25 cellular contexts compared by ENCODE assay signal in the genomic region with DNA sequence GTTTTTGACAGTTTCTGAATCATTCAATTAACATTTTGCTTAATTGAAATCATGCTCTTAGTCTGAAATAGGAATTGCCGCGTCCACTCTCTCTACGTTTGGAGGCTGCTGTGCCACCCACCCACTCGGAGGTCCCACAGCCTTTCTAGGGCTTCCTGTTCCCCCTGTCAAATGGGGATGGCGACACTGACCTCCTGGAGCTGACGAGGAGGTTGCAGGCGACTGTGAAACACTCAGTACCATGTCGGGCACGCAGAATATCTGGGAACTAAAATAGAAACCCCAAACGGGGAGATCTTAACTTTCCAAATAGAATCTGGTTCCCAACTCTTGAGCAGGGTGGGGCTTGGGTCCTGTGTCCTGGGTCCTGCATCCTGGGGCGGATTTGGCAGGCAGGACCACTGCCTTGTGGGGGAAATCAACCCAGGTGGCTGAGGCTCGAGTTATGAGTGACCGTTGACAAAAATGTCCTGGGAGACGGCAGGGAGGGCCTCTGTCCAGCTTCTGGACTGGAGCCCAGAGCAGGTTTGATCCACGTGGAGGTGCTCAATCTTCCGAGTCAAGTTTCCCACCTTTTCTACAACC.
"Had no signal": no experiment of that assay in that cellular context is flagged by ENCODE, and none has a peak within 500 bp of the region (broad histone marks: within the 10 kb centered on the region; RNA-seq: fewer than 3 reads in every experiment).

No MANE protein-coding gene starts in this region.

- H3K4me3 ChIP-seq: cardiac muscle cell, gastrocnemius medialis, lung, right atrium auricular region, spleen, thyroid gland, upper lobe of right lung, vagina had no signal

- H3K4me1 ChIP-seq: upper lobe of right lung, vagina had no signal

- ATAC-seq: gastrocnemius medialis; left cardiac atrium; left ventricle myocardium superior; stimulated activated naive B cell treated with anti-CD40 and anti-IgM and Interleukin-4, amounts not matched to agents 10 μg/mL and 1 μg/mL and 100 μg/mL, for 72 hours; stimulated activated naive CD8-positive, alpha-beta T cell treated with anti-CD3 and anti-CD28 coated beads, Interleukin-15, amount 100 ng/mL, for 72 hours; upper lobe of right lung had no signal

- H3K4me1 Mint-ChIP-seq: naive B cell; stimulated activated naive B cell treated with anti-CD40 and anti-IgM and Interleukin-4, amounts not matched to agents 10 μg/mL and 1 μg/mL and 100 μg/mL, for 72 hours; stimulated activated naive CD8-positive, alpha-beta T cell treated with anti-CD3 and anti-CD28 coated beads, Interleukin-15, amount 100 ng/mL, for 72 hours had no signal

- H3K4me3 Mint-ChIP-seq: naive B cell; nephron; stimulated activated naive B cell treated with anti-CD40 and anti-IgM and Interleukin-4, amounts not matched to agents 10 μg/mL and 1 μg/mL and 100 μg/mL, for 72 hours; stimulated activated naive CD8-positive, alpha-beta T cell treated with anti-CD3 and anti-CD28 coated beads, Interleukin-15, amount 100 ng/mL, for 72 hours had no signal

- H3K9me3 ChIP-seq: gastrocnemius medialis, right atrium auricular region, spleen, thyroid gland, upper lobe of right lung, vagina had no signal

- H3K9me3 Mint-ChIP-seq: nephron; stimulated activated naive B cell treated with anti-CD40 and anti-IgM and Interleukin-4, amounts not matched to agents 10 μg/mL and 1 μg/mL and 100 μg/mL, for 72 hours; stimulated activated naive CD8-positive, alpha-beta T cell treated with anti-CD3 and anti-CD28 coated beads, Interleukin-15, amount 100 ng/mL, for 72 hours had no signal

- H3K36me3 ChIP-seq: gastrocnemius medialis had no signal

- H3K27ac Mint-ChIP-seq: naive B cell; stimulated activated naive B cell treated with anti-CD40 and anti-IgM and Interleukin-4, amounts not matched to agents 10 μg/mL and 1 μg/mL and 100 μg/mL, for 72 hours had no signal

- DNase-seq: dermis blood vessel endothelial cell; erythroblast; gastrocnemius medialis; glutamatergic neuron; kidney; left cardiac atrium; left ventricle myocardium superior; mesenchymal stem cell; midbrain; naive B cell; occipital lobe; spleen; stimulated activated CD4-positive, alpha-beta T cell treated with anti-CD3 and anti-CD28 coated beads, Interleukin-15, amount 100 ng/mL, for 24 hours; stimulated activated CD4-positive, alpha-beta T cell treated with anti-CD3 and anti-CD28 coated beads, Interleukin-1b, Interleukin-23, amount 100 ng/mL, for 48 hours; stimulated activated CD4-positive, alpha-beta T cell treated with anti-CD3 and anti-CD28 coated beads, Interleukin-4, amount 100 ng/mL, for 24 hours; stimulated activated naive B cell treated with anti-CD40 and anti-IgM and Interleukin-4, amounts not matched to agents 10 μg/mL and 1 μg/mL and 100 μg/mL, for 72 hours; stimulated activated naive CD8-positive, alpha-beta T cell treated with anti-CD3 and anti-CD28 coated beads, Interleukin-15, amount 100 ng/mL, for 72 hours; substantia nigra; thyroid gland; upper lobe of right lung had no signal

- H3K36me3 Mint-ChIP-seq: naive B cell; stimulated activated naive B cell treated with anti-CD40 and anti-IgM and Interleukin-4, amounts not matched to agents 10 μg/mL and 1 μg/mL and 100 μg/mL, for 72 hours had no signal

- H3K27ac ChIP-seq: cardiac muscle cell, gastrocnemius medialis, right atrium auricular region, spleen, thyroid gland, upper lobe of right lung, vagina had no signal

- H3K27me3 ChIP-seq: cardiac muscle cell, gastrocnemius medialis, right atrium auricular region, thyroid gland, upper lobe of right lung, vagina had no signal
